Comparison of ENCODE assay signal across 18 cellular contexts in genomic region chr20:18737140-18737539, GRCh38.
"Had no signal": no experiment of that assay in that cellular context is flagged by ENCODE, and none has a peak within 500 bp of the region (broad histone marks: within the 10 kb centered on the region; RNA-seq: fewer than 3 reads in every experiment).

No MANE protein-coding gene starts in this region.

- H3K27ac Mint-ChIP-seq: activated naive CD8-positive, alpha-beta T cell; dendritic cell treated with granulocyte-macrophage colony-stimulating factor and Interleukin-4, amounts not matched to agents 40 ng/mL and 50 ng/mL, for 4 days; naive B cell; stimulated activated naive CD8-positive, alpha-beta T cell treated with anti-CD3 and anti-CD28 coated beads, Interleukin-15, Interleukin-2, amounts not matched to agents 100 ng/mL and 50 ng/mL, for 24 hours had no signal

- H3K27ac ChIP-seq: brain microvascular endothelial cell, epithelial cell of prostate, neutrophil, upper lobe of left lung had no signal

- H3K27me3 ChIP-seq: brain microvascular endothelial cell, neutrophil, suprapubic skin, upper lobe of left lung had no signal

- DNase-seq: activated CD4-positive, CD25-positive, alpha-beta regulatory T cell treated with anti-CD3 and anti-CD28 coated beads, Interleukin-2, amount 50 U/mL, for 72 hours; activated effector memory CD4-positive, alpha-beta T cell treated with anti-CD3 and anti-CD28 coated beads, Interleukin-2, amount 50 U/mL, for 16 hours; anterior cingulate cortex; brain microvascular endothelial cell; cerebellar nuclear complex; effector memory CD4-positive, alpha-beta T cell; naive B cell; retina; SK-N-SH; stimulated activated CD4-positive, alpha-beta T cell treated with anti-CD3 and anti-CD28 coated beads, Interleukin-4, amount 100 ng/mL, for 24 hours; T-helper 1 cell; upper lobe of left lung had no signal

- H3K4me3 Mint-ChIP-seq: activated naive CD8-positive, alpha-beta T cell; dendritic cell treated with granulocyte-macrophage colony-stimulating factor and Interleukin-4, amounts not matched to agents 40 ng/mL and 50 ng/mL, for 4 days; naive B cell; stimulated activated naive CD8-positive, alpha-beta T cell treated with anti-CD3 and anti-CD28 coated beads, Interleukin-15, Interleukin-2, amounts not matched to agents 100 ng/mL and 50 ng/mL, for 24 hours had no signal

- H3K36me3 ChIP-seq: brain microvascular endothelial cell, neutrophil, suprapubic skin, upper lobe of left lung had no signal

- H3K9me3 Mint-ChIP-seq: naive B cell; stimulated activated naive CD8-positive, alpha-beta T cell treated with anti-CD3 and anti-CD28 coated beads, Interleukin-15, Interleukin-2, amounts not matched to agents 100 ng/mL and 50 ng/mL, for 24 hours had no signal

- H3K9me3 ChIP-seq: neutrophil, SK-N-SH, upper lobe of left lung had no signal

- H3K27me3 Mint-ChIP-seq: activated naive CD8-positive, alpha-beta T cell; dendritic cell treated with granulocyte-macrophage colony-stimulating factor and Interleukin-4, amounts not matched to agents 40 ng/mL and 50 ng/mL, for 4 days; naive B cell; stimulated activated naive CD8-positive, alpha-beta T cell treated with anti-CD3 and anti-CD28 coated beads, Interleukin-15, Interleukin-2, amounts not matched to agents 100 ng/mL and 50 ng/mL, for 24 hours had no signal

- H3K4me3 ChIP-seq: suprapubic skin, upper lobe of left lung had no signal
